10 cellular contexts compared by ENCODE assay signal in the genomic region with DNA sequence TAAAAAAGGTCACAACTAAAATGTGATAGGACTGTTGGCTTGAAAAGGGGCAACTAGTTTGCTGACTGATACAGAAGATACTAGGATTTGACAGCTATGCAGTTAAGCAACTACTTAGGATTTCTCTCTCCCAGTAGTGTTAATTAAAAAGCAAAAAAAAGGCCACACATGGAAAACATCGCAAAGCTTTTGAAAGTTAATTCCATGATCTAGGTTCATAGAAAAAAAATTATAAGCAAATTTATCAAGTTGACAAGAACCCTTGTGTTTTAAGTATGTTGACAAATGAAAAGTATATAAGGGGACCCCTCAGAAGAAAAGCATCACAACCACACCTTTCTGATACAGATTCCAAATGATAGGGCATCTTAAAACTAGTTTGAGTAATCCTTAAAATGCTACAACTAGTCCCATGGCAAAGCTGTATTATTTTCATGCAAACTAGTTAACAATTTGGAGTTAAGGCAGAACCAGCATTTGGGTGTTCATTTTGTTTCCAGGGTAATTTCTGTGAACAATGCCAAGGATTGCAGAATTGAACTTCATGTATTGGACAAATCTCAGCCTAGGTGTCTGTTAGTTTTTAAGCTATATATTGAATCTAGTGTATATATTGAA. TPM values are rescaled to one million over a fixed set of nuclear protein-coding genes. Genes with fewer than 3 reads are reported as not detected.
DNase-seq lines count a peak whose midpoint lies in the region; ATAC-seq and TF ChIP-seq lines count a peak whose summit lies in the region.
"Had no signal": no experiment of that assay in that cellular context is flagged by ENCODE, and none has a peak within 500 bp of the region (broad histone marks: within the 10 kb centered on the region; RNA-seq: fewer than 3 reads in every experiment).

No MANE protein-coding gene starts in this region.

- H3K79me2 ChIP-seq in SK-N-SH (ENCODE audit: insufficient read depth), result peaks cover 84% of the 10 kb centered on the region

- H3K27ac ChIP-seq in left ventricle myocardium inferior (replicated peaks), result peak overlapping the region; percentile 41
- peak overlapping the region; percentile 53 to 59; a peak in 3 of 4 replicates for H3K27ac ChIP-seq in SK-N-SH (ENCODE audit: low read depth in 2 of 2, low read length in 1 of 2)
- peak overlapping the region; percentile 63 for H3K27ac ChIP-seq in vagina
- no peak overlapping the region for H3K27ac ChIP-seq in foreskin keratinocyte

- H3K27me3 ChIP-seq in left ventricle myocardium inferior (ENCODE audit: low read depth) (no peaks in the 10 kb centered on the region), SK-N-SH (ENCODE audit: insufficient read depth) (no peaks in the 10 kb centered on the region), vagina (no peaks in the 10 kb centered on the region), foreskin keratinocyte (no peaks in the 10 kb centered on the region)

- no peak overlapping the region for H3K9ac ChIP-seq in SK-N-SH

- POLR2A ChIA-PET in SK-N-SH (lab: Yijun Ruan, JAX), result interaction anchor here (0.9 kb wide), 1 partner anchor 33 kb away, joined by 3 read pairs; no protein-coding TSS in a partner anchor

- no peak for TF ChIP-seq RAD21 in SK-N-SH (IDR thresholded peaks at IDR 0.05; ENCODE audit: low read length)

- peaks cover 9 to 34% (median 24%) of the 10 kb centered on the region in 3 donors for H3K36me3 Mint-ChIP-seq in immature natural killer cell

- TF ChIP-seq POLR2A in vagina (IDR thresholded peaks at IDR 0.05), result no peak

- no peak overlapping the region for H3K4me2 ChIP-seq in SK-N-SH

- peaks cover 34 to 71% of the 10 kb centered on the region in 2 donors for H3K4me1 Mint-ChIP-seq in immature natural killer cell

- TF ChIP-seq EP300 in SK-N-SH (IDR thresholded peaks at IDR 0.05; ENCODE audit: borderline replicate concordance in 1 of 2, low read depth in 1 of 2, low read length in 1 of 2), result no peak

- H3K9me3 ChIP-seq in left ventricle myocardium inferior (replicated peaks) (no peaks in the 10 kb centered on the region), SK-N-SH (no peaks in the 10 kb centered on the region), vagina (no peaks in the 10 kb centered on the region)

- H3K4me1 ChIP-seq in left ventricle myocardium inferior, result peaks cover 75% of the 10 kb centered on the region
- peaks cover 0 to 5% of the 10 kb centered on the region in 2 experiments; a peak in 2 of 4 replicates for H3K4me1 ChIP-seq in SK-N-SH (ENCODE audit: control insufficient read depth in 1 of 2, insufficient read depth in 2 of 2, low read depth in 1 of 2, low read length in 1 of 2)
- H3K4me1 ChIP-seq in vagina, result peaks cover 39% of the 10 kb centered on the region
- H3K4me1 ChIP-seq in foreskin keratinocyte, result peaks cover 6% of the 10 kb centered on the region

- peaks cover 19% of the 10 kb centered on the region for H4K20me1 ChIP-seq in SK-N-SH (ENCODE audit: insufficient read depth)

- ATAC-seq in Right ventricle myocardium inferior, result no peak
- no peak for ATAC-seq in foreskin keratinocyte

- WGBS in SK-N-SH (ENCODE audit: low lambda C conversion rate), result 52% methylated on average over 1 of the region's 1 CpG

- H3K4me3 ChIP-seq in left ventricle myocardium inferior (no peak overlapping the region), SK-N-SH (ENCODE audit: low read depth in 2 of 2, low read length in 1 of 2) (no peak overlapping the region), vagina (no peak overlapping the region)

- TF ChIP-seq CTCF in left ventricle myocardium inferior (IDR thresholded peaks at IDR 0.05; ENCODE audit: borderline replicate concordance) (no peak), SK-N-SH (IDR thresholded peaks at IDR 0.05) (no peak), vagina (IDR thresholded peaks at IDR 0.05) (no peak), foreskin keratinocyte (conservative IDR thresholded peaks at IDR 0.05) (no peak)

- H3K4me3 Mint-ChIP-seq in immature natural killer cell, result no peak overlapping the region

- peaks cover 6 to 20% (median 9%) of the 10 kb centered on the region in 3 donors for H3K27me3 Mint-ChIP-seq in immature natural killer cell (ENCODE audit: low read depth in 3 of 3)

- CTCF ChIA-PET in SK-N-SH (lab: Yijun Ruan, JAX), result interaction anchor here (1.3 to 1.6 kb wide), 2 partner anchors 47 to 190 kb away, joined by 4 read pairs; no protein-coding TSS in a partner anchor

- intact Hi-C loops in left ventricle myocardium inferior (cut with micrococcal nuclease), result no loop called here
- intact Hi-C loops in Right ventricle myocardium inferior (cut with DNase I), result no loop called here
- intact Hi-C loops in vagina (cut with DNase I), result no loop called here
- intact Hi-C loops in posterior cingulate gyrus (cut with DNase I), result no loop called here

- no peak overlapping the region for H2AFZ ChIP-seq in SK-N-SH (ENCODE audit: low read depth)

- DNase-seq in left ventricle myocardium inferior (no peak), Right ventricle myocardium inferior (ENCODE audit: missing footprints) (no peak), SK-N-SH (no peak), immature natural killer cell (no peak), vagina (ENCODE audit: extremely low spot score in 2 of 2) (no peak), foreskin keratinocyte (no peak), NCI-H226 (no peak), posterior cingulate gyrus (no peak)
- DNase-seq: NCI-H345 had no signal

- peaks cover 62% of the 10 kb centered on the region for H3K36me3 ChIP-seq in left ventricle myocardium inferior
- peaks cover 70 to 71% of the 10 kb centered on the region in 2 experiments for H3K36me3 ChIP-seq in SK-N-SH (replicated peaks in 1 of 2; ENCODE audit: control insufficient read depth in 1 of 2, insufficient read depth in 2 of 2, low read length in 1 of 2)
- peaks cover 0 to 35% of the 10 kb centered on the region in 2 donors for H3K36me3 ChIP-seq in vagina

- H3K9me3 Mint-ChIP-seq in immature natural killer cell, result no peaks in the 10 kb centered on the region

- H3K27ac Mint-ChIP-seq in immature natural killer cell, result peak overlapping the region; percentile 19 to 79 (median 64)

- H3F3A ChIP-seq in SK-N-SH (replicated peaks; ENCODE audit: insufficient read depth), result peaks cover 72% of the 10 kb centered on the region

- H3K9me2 ChIP-seq in SK-N-SH, result no peaks in the 10 kb centered on the region

TF ChIP-seq in SK-N-SH, 30 proteins besides CTCF, POLR2A, EP300 and RAD21:
- TF ChIP-seq, protein P1, sequence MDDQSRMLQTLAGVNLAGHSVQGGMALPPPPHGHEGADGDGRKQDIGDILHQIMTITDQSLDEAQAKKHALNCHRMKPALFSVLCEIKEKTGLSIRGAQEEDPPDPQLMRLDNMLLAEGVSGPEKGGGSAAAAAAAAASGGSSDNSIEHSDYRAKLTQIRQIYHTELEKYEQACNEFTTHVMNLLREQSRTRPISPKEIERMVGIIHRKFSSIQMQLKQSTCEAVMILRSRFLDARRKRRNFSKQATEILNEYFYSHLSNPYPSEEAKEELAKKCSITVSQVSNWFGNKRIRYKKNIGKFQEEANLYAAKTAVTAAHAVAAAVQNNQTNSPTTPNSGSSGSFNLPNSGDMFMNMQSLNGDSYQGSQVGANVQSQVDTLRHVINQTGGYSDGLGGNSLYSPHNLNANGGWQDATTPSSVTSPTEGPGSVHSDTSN (IDR thresholded peaks at IDR 0.05), result 0 out of 2 replicates have a peak, but pooled peaks have one; percentile 6
- TF ChIP-seq, protein P2, sequence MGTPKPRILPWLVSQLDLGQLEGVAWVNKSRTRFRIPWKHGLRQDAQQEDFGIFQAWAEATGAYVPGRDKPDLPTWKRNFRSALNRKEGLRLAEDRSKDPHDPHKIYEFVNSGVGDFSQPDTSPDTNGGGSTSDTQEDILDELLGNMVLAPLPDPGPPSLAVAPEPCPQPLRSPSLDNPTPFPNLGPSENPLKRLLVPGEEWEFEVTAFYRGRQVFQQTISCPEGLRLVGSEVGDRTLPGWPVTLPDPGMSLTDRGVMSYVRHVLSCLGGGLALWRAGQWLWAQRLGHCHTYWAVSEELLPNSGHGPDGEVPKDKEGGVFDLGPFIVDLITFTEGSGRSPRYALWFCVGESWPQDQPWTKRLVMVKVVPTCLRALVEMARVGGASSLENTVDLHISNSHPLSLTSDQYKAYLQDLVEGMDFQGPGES (IDR thresholded peaks at IDR 0.05; ENCODE audit: low read depth, low read length), result no peak
- TF ChIP-seq POLR2AphosphoS5 (IDR thresholded peaks at IDR 0.05; ENCODE audit: low read depth, low read length) (peak; percentile 67), FOSL2 (IDR thresholded peaks at IDR 0.05; ENCODE audit: borderline replicate concordance, low read depth) (no peak), CHD2 (IDR thresholded peaks at IDR 0.05; ENCODE audit: low read length, partially characterized antibody) (no peak)

RNA-seq across cellular contexts. Expression of gene PNRC2, which starts 4.1 kb away (rescaled TPM):
- total RNA-seq in left ventricle myocardium inferior (92.3 TPM), Right ventricle myocardium inferior (85.8 TPM), vagina (92.8 TPM), foreskin keratinocyte (60.9 and 68.8 TPM in 2 replicates)
- polyA plus RNA-seq in SK-N-SH (2012; rRNA removed) (43.8 and 55.2 TPM in 2 replicates), immature natural killer cell (100 to 1,000 TPM in 2 of 3 donors, 10 to 100 TPM in 1; 89.9 to 118 (median 104) TPM), foreskin keratinocyte (29.3 and 35.7 TPM in 2 replicates)
- 54.6 and 58.1 TPM in 2 replicates for polyA plus RNA-seq in SK-N-SH (2012; cell fraction: cytosol; rRNA removed)
- polyA plus RNA-seq in SK-N-SH (2012; cell fraction: nucleus; rRNA removed), result 46.8 and 46.9 TPM in 2 replicates

RNA-seq across cellular contexts. Expression of gene SRSF10, which starts 16.4 kb away (rescaled TPM):
- total RNA-seq in left ventricle myocardium inferior (56.5 TPM), Right ventricle myocardium inferior (51.9 TPM), vagina (72.4 TPM), foreskin keratinocyte (104 and 112 TPM in 2 replicates)
- polyA plus RNA-seq in SK-N-SH (2012; rRNA removed) (79.8 and 81.8 TPM in 2 replicates), immature natural killer cell (100 to 1,000 TPM in 1 of 3 donors, 10 to 100 TPM in 2; 87.7 to 113 (median 95.0) TPM), foreskin keratinocyte (48.1 and 57.5 TPM in 2 replicates)
- polyA plus RNA-seq in SK-N-SH (2012; cell fraction: cytosol; rRNA removed), result 74.3 and 75.6 TPM in 2 replicates
- polyA plus RNA-seq in SK-N-SH (2012; cell fraction: nucleus; rRNA removed), result 110 and 164 TPM in 2 replicates

RNA-seq across cellular contexts. Expression of gene CNR2, which starts 50.6 kb away (rescaled TPM):
- total RNA-seq in left ventricle myocardium inferior (not detected), Right ventricle myocardium inferior (not detected), vagina (not detected), foreskin keratinocyte (not detected in 2 replicates)
- polyA plus RNA-seq in SK-N-SH (2012; rRNA removed) (not detected in 2 replicates), immature natural killer cell (10 to 100 TPM in 1 of 3 donors, 1 to 10 TPM in 2; 7.4 to 10.7 (median 9.5) TPM), foreskin keratinocyte (not detected in 2 replicates)
- polyA plus RNA-seq in SK-N-SH (2012; cell fraction: cytosol; rRNA removed), result not detected in 2 replicates
- 0.01 TPM in 1 of 2 replicates, not detected in the other for polyA plus RNA-seq in SK-N-SH (2012; cell fraction: nucleus; rRNA removed)
- total RNA-seq: HT1080 had no signal
